ENCODE assay signal across 8 cellular contexts in genomic region chr14:90814806-90815566, GRCh38. TPM values are rescaled to one million over a fixed set of nuclear protein-coding genes. Genes with fewer than 3 reads are reported as not detected.
DNase-seq lines count a peak whose midpoint lies in the region; ATAC-seq and TF ChIP-seq lines count a peak whose summit lies in the region.

No MANE protein-coding gene starts in this region.

- BruUV-seq in OCI-LY7 (replicated peaks; lab: Mats Ljungman, UMichigan): no TSS peak

- no peaks in the 10 kb centered on the region for H3K36me3 Mint-ChIP-seq in T-helper 2 cell treated with Interferon-gamma antibody and Interleukin-4, amounts not matched to agents 5 μg/mL and 100 μg/mL, for 36 hours (ENCODE audit: low read depth)
- H3K36me3 Mint-ChIP-seq in activated naive CD8-positive, alpha-beta T cell treated with anti-CD3 and anti-CD28 coated beads, Interleukin-2, amount 10 ng/mL, durations not matched to agents 7 days and 5 days: no peaks in the 10 kb centered on the region

- no peak overlapping the region for H3K4me3 ChIP-seq in OCI-LY7 (ENCODE audit: low read depth, low read length, poor library complexity, severe bottlenecking)

- no peaks in the 10 kb centered on the region for H3K4me1 ChIP-seq in OCI-LY7 (ENCODE audit: insufficient read depth, low read length, poor library complexity, severe bottlenecking)

- no peaks in the 10 kb centered on the region for H3K79me2 ChIP-seq in OCI-LY7 (ENCODE audit: insufficient read depth, low read depth, low read length)

- POLR2A ChIA-PET in activated naive CD8-positive, alpha-beta T cell treated with anti-CD3 and anti-CD28 coated beads, Interleukin-2, amount 10 ng/mL, durations not matched to agents 7 days and 5 days (lab: Charles Lee): no interaction called here
- POLR2A ChIA-PET in OCI-LY7 (lab: Charles Lee): no interaction called here

- H3K27ac ChIP-seq in substantia nigra (ENCODE audit: low read depth, low read length, poor library complexity, severe bottlenecking): peak overlapping the region; percentile 61
- no peak overlapping the region for H3K27ac ChIP-seq in OCI-LY7 (ENCODE audit: low read depth, low read length, poor library complexity, severe bottlenecking)

- peaks cover 38% of the 10 kb centered on the region for H3K27me3 Mint-ChIP-seq in T-helper 2 cell treated with Interferon-gamma antibody and Interleukin-4, amounts not matched to agents 5 μg/mL and 100 μg/mL, for 36 hours (ENCODE audit: low read depth)
- H3K27me3 Mint-ChIP-seq in activated naive CD8-positive, alpha-beta T cell treated with anti-CD3 and anti-CD28 coated beads, Interleukin-2, amount 10 ng/mL, durations not matched to agents 7 days and 5 days: peaks cover 29% of the 10 kb centered on the region

- DNase-seq in T-helper 2 cell treated with Interferon-gamma antibody and Interleukin-4, amounts not matched to agents 5 μg/mL and 100 μg/mL, for 36 hours (ENCODE audit: low spot score): no peak
- DNase-seq in T-helper 2 cell (no peak), left lobe of liver (ENCODE audit: low spot score) (peak; percentile 87), substantia nigra (lab: John Stamatoyannopoulos, UW) (no peak), NCI-H128 (lab: John Stamatoyannopoulos, UW; ENCODE audit: unreplicated experiment) (no peak), OCI-LY7 (ENCODE audit: low spot score) (no peak)
- DNase-seq in activated naive CD8-positive, alpha-beta T cell treated with anti-CD3 and anti-CD28 coated beads, Interleukin-2, amount 10 ng/mL, durations not matched to agents 7 days and 5 days: no peak

- H3K27ac Mint-ChIP-seq in T-helper 2 cell treated with Interferon-gamma antibody and Interleukin-4, amounts not matched to agents 5 μg/mL and 100 μg/mL, for 36 hours: no peak overlapping the region
- peak overlapping the region; percentile 22 for H3K27ac Mint-ChIP-seq in activated naive CD8-positive, alpha-beta T cell treated with anti-CD3 and anti-CD28 coated beads, Interleukin-2, amount 10 ng/mL, durations not matched to agents 7 days and 5 days

- intact Hi-C loops in OCI-LY7 (cut with micrococcal nuclease; ENCODE audit: unreplicated experiment): no loop called here

- H3K9me3 Mint-ChIP-seq in T-helper 2 cell treated with Interferon-gamma antibody and Interleukin-4, amounts not matched to agents 5 μg/mL and 100 μg/mL, for 36 hours: no peaks in the 10 kb centered on the region
- no peaks in the 10 kb centered on the region for H3K9me3 Mint-ChIP-seq in activated naive CD8-positive, alpha-beta T cell treated with anti-CD3 and anti-CD28 coated beads, Interleukin-2, amount 10 ng/mL, durations not matched to agents 7 days and 5 days

- TF ChIP-seq CTCF in OCI-LY7 (conservative IDR thresholded peaks at IDR 0.05; ENCODE audit: low read length): no peak

- H3K4me1 Mint-ChIP-seq in T-helper 2 cell treated with Interferon-gamma antibody and Interleukin-4, amounts not matched to agents 5 μg/mL and 100 μg/mL, for 36 hours (ENCODE audit: low read depth): peaks cover 4% of the 10 kb centered on the region
- H3K4me1 Mint-ChIP-seq in activated naive CD8-positive, alpha-beta T cell treated with anti-CD3 and anti-CD28 coated beads, Interleukin-2, amount 10 ng/mL, durations not matched to agents 7 days and 5 days: peaks cover 4% of the 10 kb centered on the region

- CTCF ChIA-PET in OCI-LY7 (lab: Charles Lee; ENCODE audit: unreplicated experiment): no interaction called here

- H3K4me2 ChIP-seq in OCI-LY7 (ENCODE audit: low read length): no peak overlapping the region

- no peak for ATAC-seq in activated naive CD8-positive, alpha-beta T cell treated with anti-CD3 and anti-CD28 coated beads, Interleukin-2, amount 10 ng/mL, durations not matched to agents 7 days and 5 days (ENCODE audit: low read depth)
- peak; percentile 60 for ATAC-seq in left lobe of liver
- no peak for ATAC-seq in GM19452 (IDR thresholded peaks at IDR 0.05; ENCODE audit: unreplicated experiment)

- no peaks in the 10 kb centered on the region for H3K36me3 ChIP-seq in OCI-LY7 (ENCODE audit: insufficient read depth, low read length)

- no peaks in the 10 kb centered on the region for H3K9me3 ChIP-seq in OCI-LY7 (ENCODE audit: low read length)

- H2AFZ ChIP-seq in OCI-LY7 (ENCODE audit: low read length): no peak overlapping the region

- no peaks in the 10 kb centered on the region for H3K9me2 ChIP-seq in OCI-LY7 (ENCODE audit: insufficient read depth, low read length)

- peak overlapping the region; percentile 59 for H3K4me3 Mint-ChIP-seq in T-helper 2 cell treated with Interferon-gamma antibody and Interleukin-4, amounts not matched to agents 5 μg/mL and 100 μg/mL, for 36 hours
- peak overlapping the region; percentile 77 for H3K4me3 Mint-ChIP-seq in activated naive CD8-positive, alpha-beta T cell treated with anti-CD3 and anti-CD28 coated beads, Interleukin-2, amount 10 ng/mL, durations not matched to agents 7 days and 5 days

- H4K20me1 ChIP-seq in OCI-LY7 (ENCODE audit: insufficient read depth, low read length): no peaks in the 10 kb centered on the region

RNA-seq across cellular contexts. Expression of gene TTC7B, which starts 1.2 kb away (rescaled TPM):
- total RNA-seq in activated naive CD8-positive, alpha-beta T cell treated with anti-CD3 and anti-CD28 coated beads, Interleukin-2, amount 10 ng/mL, durations not matched to agents 7 days and 5 days: 1 to 10 TPM; 5.9 to 6.6 TPM
- total RNA-seq in left lobe of liver (32.4 TPM), OCI-LY7 (2022) (0.51 and 0.83 TPM in 2 replicates)
- total RNA-seq in OCI-LY7 (2014; rRNA removed; shearing (Covaris generic)): 0.05 and 0.19 TPM in 2 replicates
